8 cellular contexts compared by ENCODE assay signal in the genomic region with DNA sequence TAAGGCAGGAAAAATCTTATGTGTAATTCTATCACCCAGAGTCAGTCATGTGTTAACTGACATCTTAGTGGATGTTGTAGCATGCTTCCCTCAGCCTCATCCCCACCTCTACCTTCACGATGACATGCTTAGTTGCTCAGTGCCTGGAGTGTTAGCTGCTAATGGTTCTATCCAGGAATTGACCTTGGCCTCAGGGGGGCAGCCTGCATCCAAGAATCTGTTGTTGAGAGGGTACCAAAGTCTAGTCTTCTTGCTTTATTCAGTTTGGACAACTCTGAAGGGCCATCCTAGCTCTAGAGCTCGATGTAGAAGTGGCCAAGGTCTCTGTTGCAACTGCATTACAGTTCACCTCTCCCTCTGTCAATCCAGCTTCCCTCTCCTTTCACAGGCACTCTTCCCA.
DNase-seq lines count a peak whose midpoint lies in the region; ATAC-seq and TF ChIP-seq lines count a peak whose summit lies in the region.

No MANE protein-coding gene starts in this region.

- POLR2A ChIA-PET in IMR-90 (lab: Charles Lee; ENCODE audit: unreplicated experiment), result no interaction called here

- H2BK5ac ChIP-seq in IMR-90 (ENCODE audit: low read depth, low read length, poor library complexity, severe bottlenecking), result no peak overlapping the region

- no peak overlapping the region for H2BK15ac ChIP-seq in IMR-90 (ENCODE audit: low read depth, low read length)

- no peak overlapping the region for H4K5ac ChIP-seq in IMR-90 (ENCODE audit: low read depth, low read length)

- peak; percentile 85 for ATAC-seq in IMR-90 (ENCODE audit: low read depth)
- no peak for ATAC-seq in activated naive CD8-positive, alpha-beta T cell treated with anti-CD3 and anti-CD28 coated beads, Interleukin-2, amount 50 U/mL, for 24 hours
- ATAC-seq in thoracic aorta (ENCODE audit: insufficient number of reproducible peaks, low FRiP score, low read depth), result no peak
- ATAC-seq in HG02588 (IDR thresholded peaks at IDR 0.05; ENCODE audit: unreplicated experiment), result no peak

- H3K4me3 ChIP-seq in IMR-90 (ENCODE audit: insufficient read depth, low read depth, low read length) (no peak overlapping the region), thoracic aorta (no peak overlapping the region), MM.1S (ENCODE audit: low read length) (no peak overlapping the region)

- no peaks in the 10 kb centered on the region for H3K9me2 ChIP-seq in MM.1S (replicated peaks; ENCODE audit: insufficient read depth, low read length)

- no peaks in the 10 kb centered on the region for H3K4me1 ChIP-seq in IMR-90 (ENCODE audit: control insufficient read depth, insufficient read depth, low read length)
- H3K4me1 ChIP-seq in thoracic aorta (ENCODE audit: control insufficient read depth in 1 of 2, low read depth in 2 of 2), result no peaks in the 10 kb centered on the region
- H3K4me1 ChIP-seq in MM.1S (ENCODE audit: low read length), result no peaks in the 10 kb centered on the region

- H4K8ac ChIP-seq in IMR-90 (ENCODE audit: low read depth in 2 of 2, low read length in 2 of 2), result no peak overlapping the region

- H4K20me1 ChIP-seq in IMR-90 (ENCODE audit: insufficient read depth, low read length) (no peaks in the 10 kb centered on the region), MM.1S (ENCODE audit: insufficient read depth, low read length) (no peaks in the 10 kb centered on the region)

- no peaks in the 10 kb centered on the region for H3K9me1 ChIP-seq in IMR-90 (ENCODE audit: insufficient read depth, low read length)

- TF ChIP-seq POLR2A in IMR-90 (IDR thresholded peaks at IDR 0.05; ENCODE audit: low read depth, low read length), result no peak

- peaks cover 2% of the 10 kb centered on the region for H3K36me3 Mint-ChIP-seq in activated naive CD8-positive, alpha-beta T cell treated with anti-CD3 and anti-CD28 coated beads, Interleukin-2, amount 50 U/mL, for 24 hours (ENCODE audit: low read depth)

- no peak overlapping the region for H3K18ac ChIP-seq in IMR-90 (ENCODE audit: low read depth, low read length)

- no peaks in the 10 kb centered on the region for H3K4me1 Mint-ChIP-seq in activated naive CD8-positive, alpha-beta T cell treated with anti-CD3 and anti-CD28 coated beads, Interleukin-2, amount 50 U/mL, for 24 hours

- no peak overlapping the region for H3K23ac ChIP-seq in IMR-90 (ENCODE audit: low read depth, low read length)

- no peak overlapping the region for H3K27ac Mint-ChIP-seq in activated naive CD8-positive, alpha-beta T cell treated with anti-CD3 and anti-CD28 coated beads, Interleukin-2, amount 50 U/mL, for 24 hours

- H4K91ac ChIP-seq in IMR-90 (ENCODE audit: insufficient read depth, low read depth, low read length), result no peak overlapping the region

- CTCF ChIA-PET in IMR-90 (lab: Yijun Ruan, JAX), result interaction anchor here (0.6 to 1.2 kb wide), 8 partner anchors 9 to 528 kb away, joined by 3 to 6 read pairs (median 3); no protein-coding TSS in a partner anchor

- dilution Hi-C loops in IMR-90 (cut with HindIII; ENCODE audit: low sequenced_read_pairs, unreplicated experiment), result no loop called here

- H3F3A ChIP-seq in MM.1S (ENCODE audit: insufficient read depth, low read length), result no peaks in the 10 kb centered on the region

- TF ChIP-seq RAD21 in IMR-90 (IDR thresholded peaks at IDR 0.05; ENCODE audit: low read length), result peak; percentile 79

- in situ Hi-C loops in Caki2 (cut with HindIII; ENCODE audit: low pct_unique_long_range_greater_than_20kb, low sequenced_read_pairs) (no loop called here), IMR-90 (cut with MboI; ENCODE audit: low sequenced_read_pairs) (no loop called here)

- H3K4ac ChIP-seq in IMR-90 (ENCODE audit: low read depth, low read length), result no peak overlapping the region

- 0 out of 2 replicates have a peak overlapping the region, but pooled peaks have one; percentile 50 for H3K14ac ChIP-seq in IMR-90 (replicated peaks; ENCODE audit: low read depth, low read length)

- no TSS peak for BruUV-seq in IMR-90 (replicated peaks; lab: Mats Ljungman, UMichigan)

- H2BK20ac ChIP-seq in IMR-90 (ENCODE audit: low read depth, low read length), result no peak overlapping the region

- no CpG with 5 or more reads among the region's 2 CpGs for WGBS in IMR-90 (ENCODE audit: extremely low coverage in 2 of 2, insufficient read length in 1 of 2), 2 experiments

- peak overlapping the region; percentile 46 for H2AFZ ChIP-seq in IMR-90 (replicated peaks; ENCODE audit: low read length, poor library complexity)
- H2AFZ ChIP-seq in MM.1S (ENCODE audit: low read length), result no peak overlapping the region

- no peak overlapping the region for H2AK9ac ChIP-seq in IMR-90 (replicated peaks; ENCODE audit: low read depth, low read length, poor library complexity)

- no peaks in the 10 kb centered on the region for H3K27me3 Mint-ChIP-seq in activated naive CD8-positive, alpha-beta T cell treated with anti-CD3 and anti-CD28 coated beads, Interleukin-2, amount 50 U/mL, for 24 hours

- H3K36me3 ChIP-seq in IMR-90 (ENCODE audit: control insufficient read depth, insufficient read depth, low read length) (no peaks in the 10 kb centered on the region), thoracic aorta (no peaks in the 10 kb centered on the region), MM.1S (replicated peaks; ENCODE audit: insufficient read depth, low read length) (no peaks in the 10 kb centered on the region)

- intact Hi-C loops in IMR-90 (cut with micrococcal nuclease), result loop anchor here (1.0 kb wide), 2 partner anchors 395 to 528 kb away; no protein-coding TSS in a partner anchor

- H3K9me3 ChIP-seq in IMR-90 (ENCODE audit: control insufficient read depth, insufficient read depth, low read length) (no peaks in the 10 kb centered on the region), thoracic aorta (no peaks in the 10 kb centered on the region), MM.1S (replicated peaks; ENCODE audit: insufficient read depth, low read length) (no peaks in the 10 kb centered on the region)

- H2AK5ac ChIP-seq in IMR-90 (ENCODE audit: low read depth, low read length), result no peak overlapping the region

- peak; percentile 27 for DNase-seq in Caki2 (ENCODE audit: low read depth)
- DNase-seq in IMR-90, result peak; percentile 46
- peak; percentile 5 for DNase-seq in activated naive CD8-positive, alpha-beta T cell treated with anti-CD3 and anti-CD28 coated beads, Interleukin-2, amount 50 U/mL, for 24 hours
- DNase-seq in hepatic stellate cell (ENCODE audit: low spot score), result peak; percentile 25
- DNase-seq in thoracic aorta (ENCODE audit: low spot score), result no peak
- no peak for DNase-seq in MM.1S
- DNase-seq in cortex of kidney (lab: John Stamatoyannopoulos, UW), result no peak

- H3K4me2 ChIP-seq in IMR-90 (ENCODE audit: low read depth, low read length) (no peak overlapping the region), MM.1S (ENCODE audit: low read depth, low read length) (no peak overlapping the region)

- TF ChIP-seq CTCF in IMR-90 (conservative IDR thresholded peaks at IDR 0.05; ENCODE audit: low read depth, low read length) (peak; percentile 61), thoracic aorta (IDR thresholded peaks at IDR 0.05) (peak; percentile 42), MM.1S (IDR thresholded peaks at IDR 0.05; ENCODE audit: low read length) (no peak)

- no peaks in the 10 kb centered on the region for H3K27me3 ChIP-seq in IMR-90 (ENCODE audit: control insufficient read depth, insufficient read depth, low read length)
- no peaks in the 10 kb centered on the region for H3K27me3 ChIP-seq in thoracic aorta (replicated peaks; ENCODE audit: insufficient read depth)
- no peaks in the 10 kb centered on the region for H3K27me3 ChIP-seq in MM.1S (replicated peaks; ENCODE audit: insufficient read depth, low read length)

- no peaks in the 10 kb centered on the region for H3K79me2 ChIP-seq in MM.1S (ENCODE audit: low read length)

- no peak overlapping the region for H3K4me3 Mint-ChIP-seq in activated naive CD8-positive, alpha-beta T cell treated with anti-CD3 and anti-CD28 coated beads, Interleukin-2, amount 50 U/mL, for 24 hours

- H3K56ac ChIP-seq in IMR-90 (ENCODE audit: extremely low read depth, insufficient read depth, low read length), result no peak overlapping the region

- H3K9me3 Mint-ChIP-seq in activated naive CD8-positive, alpha-beta T cell treated with anti-CD3 and anti-CD28 coated beads, Interleukin-2, amount 50 U/mL, for 24 hours, result no peaks in the 10 kb centered on the region

- H3K27ac ChIP-seq in IMR-90 (ENCODE audit: insufficient read depth, low read length) (no peak overlapping the region), thoracic aorta (no peak overlapping the region), MM.1S (ENCODE audit: low read length) (no peak overlapping the region)

- H3K79me1 ChIP-seq in IMR-90 (ENCODE audit: low read depth in 1 of 2, low read length in 2 of 2), result no peaks in the 10 kb centered on the region

- H3K9ac ChIP-seq in IMR-90 (ENCODE audit: low read depth, low read length) (no peak overlapping the region), MM.1S (ENCODE audit: low read length) (no peak overlapping the region)

- no peak overlapping the region for H2BK120ac ChIP-seq in IMR-90 (ENCODE audit: low read depth, low read length)

TF ChIP-seq in IMR-90, 13 proteins besides CTCF, POLR2A, EP300 and RAD21:
- TF ChIP-seq FOS (IDR thresholded peaks at IDR 0.05; ENCODE audit: low read depth, low read length) (no peak), USF2 (IDR thresholded peaks at IDR 0.05; ENCODE audit: low read depth, low read length) (no peak), SMC3 (IDR thresholded peaks at IDR 0.05; ENCODE audit: low read depth, low read length) (peak; percentile 58), CEBPB (IDR thresholded peaks at IDR 0.05; ENCODE audit: low read depth, low read length) (no peak), BHLHE40 (IDR thresholded peaks at IDR 0.05; ENCODE audit: low read depth, low read length) (no peak)
- TF ChIP-seq, protein P1, sequence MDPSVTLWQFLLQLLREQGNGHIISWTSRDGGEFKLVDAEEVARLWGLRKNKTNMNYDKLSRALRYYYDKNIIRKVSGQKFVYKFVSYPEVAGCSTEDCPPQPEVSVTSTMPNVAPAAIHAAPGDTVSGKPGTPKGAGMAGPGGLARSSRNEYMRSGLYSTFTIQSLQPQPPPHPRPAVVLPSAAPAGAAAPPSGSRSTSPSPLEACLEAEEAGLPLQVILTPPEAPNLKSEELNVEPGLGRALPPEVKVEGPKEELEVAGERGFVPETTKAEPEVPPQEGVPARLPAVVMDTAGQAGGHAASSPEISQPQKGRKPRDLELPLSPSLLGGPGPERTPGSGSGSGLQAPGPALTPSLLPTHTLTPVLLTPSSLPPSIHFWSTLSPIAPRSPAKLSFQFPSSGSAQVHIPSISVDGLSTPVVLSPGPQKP (IDR thresholded peaks at IDR 0.05; ENCODE audit: borderline replicate concordance, low read depth, low read length), result no peak

Comparison
In these comparisons a context has a peak if more than half of its experiments do, and no peak if none do; other contexts are left out.
1. DNase-seq: peak in Caki2 (single experiment), IMR-90 (single experiment), activated naive CD8-positive, alpha-beta T cell treated with anti-CD3 and anti-CD28 coated beads, Interleukin-2, amount 50 U/mL, for 24 hours (single experiment) and hepatic stellate cell (single experiment); none in thoracic aorta (single experiment), MM.1S (single experiment) and cortex of kidney (single experiment).